In genomic region chr17:42456223-42457106, GRCh38 we compare ENCODE assay signal across 8 cellular contexts. TPM values are rescaled to one million over a fixed set of nuclear protein-coding genes. Genes with fewer than 3 reads are reported as not detected.
DNase-seq lines count a peak whose midpoint lies in the region; ATAC-seq, FAIRE-seq and TF ChIP-seq lines count a peak whose summit lies in the region.

No MANE protein-coding gene starts in this region.

- peaks cover 0 to 3% (median 0%) of the 10 kb centered on the region in 7 donors for H3K9me3 Mint-ChIP-seq in CD14-positive monocyte
- H3K9me3 Mint-ChIP-seq in T-cell, result no peaks in the 10 kb centered on the region

- FAIRE-seq in GM12892 (lab: Jason Lieb, UNC), result no peak

- peaks cover 5% of the 10 kb centered on the region for H3K4me1 ChIP-seq in HEK293 (ENCODE audit: control insufficient read depth, insufficient read depth, low read length)

- no peaks in the 10 kb centered on the region for H3K9me3 ChIP-seq in HEK293 (ENCODE audit: control insufficient read depth, insufficient read depth, low read depth, low read length)

- no peak for TF ChIP-seq POLR2A in GM12892 (IDR thresholded peaks at IDR 0.05; ENCODE audit: low read depth, low read length)

- peak in 3 of 4 experiments; percentile 33 to 49 (median 40) for ATAC-seq in T-cell (replicated peaks in 1 of 4)
- no peak for ATAC-seq in GM18861 (IDR thresholded peaks at IDR 0.05; ENCODE audit: unreplicated experiment)
- ATAC-seq in HG02610 (IDR thresholded peaks at IDR 0.05; ENCODE audit: unreplicated experiment), result no peak

- H3K4me3 Mint-ChIP-seq in CD14-positive monocyte (peak overlapping the region; percentile 64 to 80), T-cell (peak overlapping the region; percentile 7 to 95 (median 65))

- H3K27me3 Mint-ChIP-seq in CD14-positive monocyte (ENCODE audit: low read depth in 3 of 3) (peaks cover 0 to 10% (median 2%) of the 10 kb centered on the region in 3 donors), T-cell (peaks cover 0 to 5% of the 10 kb centered on the region in 2 donors)

- H3K27ac Mint-ChIP-seq in CD14-positive monocyte, result peak overlapping the region; percentile 91 to 99 (median 97)
- peak overlapping the region; percentile 23 to 70 for H3K27ac Mint-ChIP-seq in T-cell

- no peak overlapping the region for H3K27ac ChIP-seq in HEK293 (ENCODE audit: extremely low read depth, low read depth, low read length)

- no peak for DNase-seq in CD14-positive monocyte (ENCODE audit: low spot score)
- peak in 9 of 34 experiments; percentile 4 to 40 (median 9) for DNase-seq in T-cell
- DNase-seq in fibroblast of gingiva (ENCODE audit: low read depth), result peak; percentile 69
- peak; percentile 87 for DNase-seq in renal cortical epithelial cell (ENCODE audit: low read depth)
- no peak for DNase-seq in GM12892 (ENCODE audit: insufficient read length)

- CTCF ChIA-PET in HEK293 (lab: Yijun Ruan, JAX), result interaction anchor here (0.5 to 1.8 kb wide), 8 partner anchors 12 to 49 kb away, joined by 3 to 7 read pairs (median 4); no protein-coding TSS in a partner anchor
- CTCF ChIA-PET in T-cell (lab: Charles Lee), result interaction anchor here in 1 of 2 donors (0.8 kb wide), 1 partner anchor 15 kb away, joined by 5 read pairs; no protein-coding TSS in a partner anchor

- intact Hi-C loops in CD14-positive monocyte (cut with micrococcal nuclease), result loop anchor here in 1 of 2 donors (5.0 kb wide), 2 partner anchors 61 to 69 kb away; partner anchors contain the start of gene STAT3

- H3K4me3 ChIP-seq in HEK293 (ENCODE audit: low read depth, low read length), result no peak overlapping the region

- peaks cover 10 to 17% of the 10 kb centered on the region in 2 donors for H3K36me3 Mint-ChIP-seq in CD14-positive monocyte
- H3K36me3 Mint-ChIP-seq in T-cell, result peaks cover 3% of the 10 kb centered on the region

- H3K36me3 ChIP-seq in HEK293 (ENCODE audit: control insufficient read depth in 2 of 2, insufficient read depth in 1 of 2, low read length in 2 of 2), result peaks cover 1 to 8% of the 10 kb centered on the region in 2 experiments

- H3K4me1 Mint-ChIP-seq in CD14-positive monocyte, result peaks cover 77% of the 10 kb centered on the region
- H3K4me1 Mint-ChIP-seq in T-cell, result peaks cover 41 to 57% (median 47%) of the 10 kb centered on the region in 3 donors

- POLR2A ChIA-PET in HEK293 (lab: Yijun Ruan, JAX) (interaction anchor here (1.4 kb wide), 1 partner anchor 9 kb away, joined by 3 read pairs; no protein-coding TSS in a partner anchor), T-cell (lab: Charles Lee) (no interaction called here)

- no peak for TF ChIP-seq CTCF in CD14-positive monocyte (IDR thresholded peaks at IDR 0.05)
- no peak for TF ChIP-seq CTCF in HEK293 (tag by site-specific recombination; IDR thresholded peaks at IDR 0.05)

TF ChIP-seq in HEK293, 187 proteins besides CTCF, POLR2A, EP300 and RAD21:
- TF ChIP-seq ZNF692 (tag by site-specific recombination; IDR thresholded peaks at IDR 0.05) (peak; percentile 73; the same call in 1 of the 2 replicates), TRIM28 (IDR thresholded peaks at IDR 0.05; ENCODE audit: borderline replicate concordance, low read length) (no peak), ZFP69B (tag by site-specific recombination; IDR thresholded peaks at IDR 0.05) (peak; percentile 36; the same call in 1 of the 2 replicates), MYNN (tag by site-specific recombination; IDR thresholded peaks at IDR 0.05; ENCODE audit: borderline replicate concordance) (0 out of 2 replicates have a peak, but pooled peaks have one; percentile 52), ZBTB21 (tag by site-specific recombination; IDR thresholded peaks at IDR 0.05) (no peak), ZNF473 (tag by site-specific recombination; IDR thresholded peaks at IDR 0.05) (no peak), PATZ1 (tag by site-specific recombination; IDR thresholded peaks at IDR 0.05) (no peak), ZBTB17 (tag by site-specific recombination; IDR thresholded peaks at IDR 0.05) (peak; percentile 27; the same call in 1 of the 2 replicates), ZNF362 (tag by site-specific recombination; IDR thresholded peaks at IDR 0.05) (0 out of 2 replicates have a peak, but pooled peaks have one; percentile 36), ZNF664 (tag by site-specific recombination; IDR thresholded peaks at IDR 0.05) (peak; percentile 89)

RNA-seq across cellular contexts. Expression of gene ATP6V0A1, which starts 2.2 kb away (rescaled TPM):
- 10 to 100 TPM; 36.1 to 55.1 TPM for polyA plus RNA-seq in CD14-positive monocyte
- total RNA-seq in T-cell, result 10 to 100 TPM; 11.1 to 18.0 (median 14.9) TPM
- total RNA-seq in renal cortical epithelial cell, result 43.6 and 137 TPM in 2 replicates
- polyA plus RNA-seq in GM12892 (2012; ENCODE audit: missing spikeins), result 25.0 TPM

RNA-seq across cellular contexts. Expression of gene CAVIN1, which starts 33.4 kb away (rescaled TPM):
- polyA plus RNA-seq in CD14-positive monocyte, result not detected
- total RNA-seq in T-cell (1 to 10 TPM in 4 of 5 donors, under 1 TPM in 1; 0.83 to 2.3 (median 2.1) TPM), renal cortical epithelial cell (256 and 383 TPM in 2 replicates)
- polyA plus RNA-seq in GM12892 (2012; ENCODE audit: missing spikeins), result 1.9 TPM

Comparison
In these comparisons a context has a peak if more than half of its experiments do, and no peak if none do; other contexts are left out.
1. DNase-seq: peak in fibroblast of gingiva (single experiment) and renal cortical epithelial cell (single experiment); none in CD14-positive monocyte (single experiment) and GM12892 (single experiment).
2. ATAC-seq: peak in T-cell (3 of 4); none in GM18861 (single experiment) and HG02610 (single experiment).
3. RNA of gene CAVIN1, which starts 33.4 kb away (total RNA-seq): 256 to 383 TPM in renal cortical epithelial cell; 0.83 to 2.3 TPM in T-cell; every median in the first group is over 10 times any median in the second.